In genomic region chr2:8277921-8278571, GRCh38 we compare ENCODE assay signal across 1 cellular context.
TF ChIP-seq lines count a peak whose summit lies in the region.

No MANE protein-coding gene starts in this region.

TF ChIP-seq in GM12878, 131 proteins besides CTCF, POLR2A, EP300 and RAD21 (continued from another document):
- TF ChIP-seq CBFB (IDR thresholded peaks at IDR 0.05; ENCODE audit: low read depth) (no peak), POLR2AphosphoS2 (IDR thresholded peaks at IDR 0.05; ENCODE audit: low read depth, low read length) (no peak), SUPT20H (IDR thresholded peaks at IDR 0.05; ENCODE audit: borderline replicate concordance, control insufficient read depth, low read depth, low read length) (no peak), GATAD2B (conservative IDR thresholded peaks at IDR 0.05; ENCODE audit: low read depth) (no peak), NR2F1 (conservative IDR thresholded peaks at IDR 0.05) (no peak; the same call in 1 of the 2 replicates), PAX5 (IDR thresholded peaks at IDR 0.05; ENCODE audit: borderline replicate concordance, low read depth, low read length) (no peak), IRF5 (IDR thresholded peaks at IDR 0.05; ENCODE audit: borderline replicate concordance) (no peak), ZNF384 (IDR thresholded peaks at IDR 0.05; ENCODE audit: borderline replicate concordance, low read depth, low read length) (peak; percentile 50; the same call in 1 of the 2 replicates)
